In genomic region chr3:194339356-194339755, GRCh38 we compare ENCODE assay signal across 21 cellular contexts. TPM values are rescaled to one million over a fixed set of nuclear protein-coding genes. Genes with fewer than 3 reads are reported as not detected.
DNase-seq lines count a peak whose midpoint lies in the region; ATAC-seq, FAIRE-seq and TF ChIP-seq lines count a peak whose summit lies in the region.
"Had no signal": no experiment of that assay in that cellular context is flagged by ENCODE, and none has a peak within 500 bp of the region (broad histone marks: within the 10 kb centered on the region; RNA-seq: fewer than 3 reads in every experiment).

No MANE protein-coding gene starts in this region.

- peak; percentile 29 to 54 (median 54); a peak in 5 of 6 replicates for TF ChIP-seq CTCF in K562 (IDR thresholded peaks at IDR 0.05 in 2 of 3, conservative IDR thresholded peaks at IDR 0.05 in 1 of 3; ENCODE audit: insufficient read depth in 2 of 3, low read depth in 1 of 3, low read length in 3 of 3)
- TF ChIP-seq CTCF in nephron progenitor cell (IDR thresholded peaks at IDR 0.05), result no peak
- no peak for TF ChIP-seq CTCF in smooth muscle cell (IDR thresholded peaks at IDR 0.05; ENCODE audit: borderline replicate concordance, insufficient read depth, poor library complexity, severe bottlenecking)
- no peak for TF ChIP-seq CTCF in ovary (IDR thresholded peaks at IDR 0.05)

- H3K4me1 ChIP-seq in HUES48 (ENCODE audit: control insufficient read depth, insufficient read depth, low read length), result peaks cover 17% of the 10 kb centered on the region
- H3K4me1 ChIP-seq in K562 (replicated peaks in 1 of 2; ENCODE audit: control insufficient read depth in 2 of 2, insufficient read depth in 2 of 2, low read length in 2 of 2), result peaks cover 0 to 13% of the 10 kb centered on the region in 2 experiments; a peak in 2 of 5 replicates
- no peaks in the 10 kb centered on the region for H3K4me1 ChIP-seq in smooth muscle cell (ENCODE audit: low read depth)
- H3K4me1 ChIP-seq in ovary (ENCODE audit: insufficient read depth), result no peaks in the 10 kb centered on the region
- H3K4me1 ChIP-seq: left lung, right atrium auricular region had no signal

- DNase-seq in ELF-1 (ENCODE audit: low read depth, low spot score), result peak; percentile 50
- DNase-seq in K562 (ENCODE audit: extremely low read depth in 1 of 4, low spot score in 3 of 4), result peak in 1 of 4 experiments; percentile 20
- DNase-seq in nephron progenitor cell, result no peak
- no peak for DNase-seq in activated naive CD4-positive, alpha-beta T cell treated with anti-CD3 and anti-CD28 coated beads, Interleukin-2, amount 50 U/mL, for 16 hours
- DNase-seq in smooth muscle cell (lab: John Stamatoyannopoulos, UW; ENCODE audit: unreplicated experiment), result no peak
- no peak for DNase-seq in ovary
- DNase-seq: activated CD4-positive, alpha-beta T cell treated with anti-CD3 and anti-CD28 coated beads, Interleukin-2, amount 50 U/mL, for 1 hour; CD4-positive, CD25-positive, alpha-beta regulatory T cell; dermis blood vessel endothelial cell; GF-D8; hippocampal formation; IMR-90; left lung; NCI-H1417; NCI-H446; stimulated activated CD8-positive, alpha-beta memory T cell treated with anti-CD3 and anti-CD28 coated beads, Interleukin-4, amount 100 ng/mL, for 48 hours had no signal

- H3K4me3 Mint-ChIP-seq in nephron progenitor cell, result no peak overlapping the region
- H3K4me3 Mint-ChIP-seq: activated T-helper 1 cell treated with anti-CD3 and anti-CD28 coated beads, Interleukin-12 subunit alpha, Interleukin-12 subunit beta, Interleukin-2, Interleukin-4 antibody, amounts not matched to agents 30 ng/mL and 10 ng/mL and 1 ng/mL, durations not matched to agents 14 hours and 24 hours and 36 hours; CD4-positive, CD25-positive, alpha-beta regulatory T cell; T-helper 1 cell treated with Interleukin-12 subunit alpha and Interleukin-12 subunit beta and Interleukin-4 antibody, amounts not matched to agents 30 μg/mL and 1 μg/mL, for 36 hours had no signal

- CTCF ChIA-PET in K562 (lab: Yijun Ruan, JAX; ENCODE audit: low intra/inter-chr PET ratio), result interaction anchor here (0.6 kb wide), 1 partner anchor 559 kb away, joined by 3 read pairs; no protein-coding TSS in a partner anchor

- peaks cover 42% of the 10 kb centered on the region for H3K4me1 Mint-ChIP-seq in nephron progenitor cell

- TF ChIP-seq POLR2A in K562 (conservative IDR thresholded peaks at IDR 0.05) (no peak), ovary (IDR thresholded peaks at IDR 0.05) (no peak)

- ATAC-seq in K562, result peak; percentile 55
- ATAC-seq: left lung had no signal

- H3K9ac ChIP-seq in HUES48 (ENCODE audit: low read depth, low read length) (no peak overlapping the region), K562 (ENCODE audit: insufficient read depth in 1 of 2, low read depth in 2 of 2, low read length in 2 of 2) (no peak overlapping the region), smooth muscle cell (ENCODE audit: low read depth) (no peak overlapping the region)

- H3K4me2 ChIP-seq in K562 (ENCODE audit: insufficient read depth, low read length) (no peak overlapping the region), smooth muscle cell (no peak overlapping the region)

- no peaks in the 10 kb centered on the region for H3F3A ChIP-seq in smooth muscle cell (ENCODE audit: low read depth)

- H3K27me3 ChIP-seq in HUES48 (ENCODE audit: control insufficient read depth, insufficient read depth, low read length) (peaks cover 22% of the 10 kb centered on the region), K562 (ENCODE audit: control insufficient read depth in 2 of 2, insufficient read depth in 2 of 2, low read length in 2 of 2) (peaks cover 44 to 70% of the 10 kb centered on the region in 2 experiments), smooth muscle cell (ENCODE audit: low read depth) (no peaks in the 10 kb centered on the region), ovary (no peaks in the 10 kb centered on the region)
- H3K27me3 ChIP-seq: right atrium auricular region had no signal

- BruUV-seq in K562 (replicated peaks; lab: Mats Ljungman, UMichigan), result no TSS peak

- H3K79me2 ChIP-seq in K562 (ENCODE audit: control insufficient read depth, insufficient read depth, low read length), result no peaks in the 10 kb centered on the region
- no peaks in the 10 kb centered on the region for H3K79me2 ChIP-seq in smooth muscle cell (ENCODE audit: low read depth)

- in situ Hi-C loops in K562 (cut with MboI), result loop anchor here (5.0 to 25.0 kb wide), 3 partner anchors 63 to 1877 kb away; no protein-coding TSS in a partner anchor

- H3K27ac ChIP-seq in HUES48 (ENCODE audit: low read depth, low read length) (peak overlapping the region; percentile 58), K562 (ENCODE audit: extremely low read depth, low read depth, low read length) (no peak overlapping the region), smooth muscle cell (ENCODE audit: low read depth) (no peak overlapping the region), ovary (no peak overlapping the region)
- H3K27ac ChIP-seq: left lung, right atrium auricular region, thoracic aorta had no signal

- H3K4me3 ChIP-seq in HUES48 (ENCODE audit: low read depth, low read length) (no peak overlapping the region), K562 (no peak overlapping the region), smooth muscle cell (no peak overlapping the region), ovary (no peak overlapping the region)
- H3K4me3 ChIP-seq: left lung, right atrium auricular region, thoracic aorta had no signal

- no peaks in the 10 kb centered on the region for H3K36me3 Mint-ChIP-seq in nephron progenitor cell (ENCODE audit: low read depth)
- H3K36me3 Mint-ChIP-seq: CD4-positive, CD25-positive, alpha-beta regulatory T cell had no signal

- H2AFZ ChIP-seq in K562 (ENCODE audit: low read depth, low read length) (no peak overlapping the region), smooth muscle cell (ENCODE audit: low read depth) (no peak overlapping the region)

- H3K9me3 ChIP-seq in HUES48 (ENCODE audit: control insufficient read depth, insufficient read depth, low read length), result no peaks in the 10 kb centered on the region
- H3K9me3 ChIP-seq in K562 (replicated peaks; ENCODE audit: control insufficient read depth, insufficient read depth, low read depth, low read length), result no peaks in the 10 kb centered on the region
- H3K9me3 ChIP-seq in smooth muscle cell (replicated peaks; ENCODE audit: low read depth), result no peaks in the 10 kb centered on the region
- no peaks in the 10 kb centered on the region for H3K9me3 ChIP-seq in ovary
- H3K9me3 ChIP-seq: left lung, right atrium auricular region, thoracic aorta had no signal

- no peaks in the 10 kb centered on the region for H3K9me3 Mint-ChIP-seq in nephron progenitor cell
- H3K9me3 Mint-ChIP-seq: activated T-helper 1 cell treated with anti-CD3 and anti-CD28 coated beads, Interleukin-12 subunit alpha, Interleukin-12 subunit beta, Interleukin-2, Interleukin-4 antibody, amounts not matched to agents 30 ng/mL and 10 ng/mL and 1 ng/mL, durations not matched to agents 14 hours and 24 hours and 36 hours; T-helper 1 cell treated with Interleukin-12 subunit alpha and Interleukin-12 subunit beta and Interleukin-4 antibody, amounts not matched to agents 30 μg/mL and 1 μg/mL, for 36 hours had no signal

- peak; percentile 15 for FAIRE-seq in K562 (lab: Jason Lieb, UNC)

- no peaks in the 10 kb centered on the region for H3K9me1 ChIP-seq in K562 (ENCODE audit: control insufficient read depth, insufficient read depth, low read length)

- H3K27me3 Mint-ChIP-seq in nephron progenitor cell (ENCODE audit: low read depth, poor library complexity), result peaks cover 59% of the 10 kb centered on the region

- H3K27ac Mint-ChIP-seq in nephron progenitor cell, result peak overlapping the region; percentile 32
- H3K27ac Mint-ChIP-seq: activated T-helper 1 cell treated with anti-CD3 and anti-CD28 coated beads, Interleukin-12 subunit alpha, Interleukin-12 subunit beta, Interleukin-2, Interleukin-4 antibody, amounts not matched to agents 30 ng/mL and 10 ng/mL and 1 ng/mL, durations not matched to agents 14 hours and 24 hours and 36 hours; CD4-positive, CD25-positive, alpha-beta regulatory T cell; T-helper 1 cell treated with Interleukin-12 subunit alpha and Interleukin-12 subunit beta and Interleukin-4 antibody, amounts not matched to agents 30 μg/mL and 1 μg/mL, for 36 hours had no signal

- TF ChIP-seq RAD21 in K562 (CRISPR knock-in tag; conservative IDR thresholded peaks at IDR 0.05 in 1 of 2, IDR thresholded peaks at IDR 0.05 in 1 of 2), result peak in 1 of 2 experiments; percentile 53; a peak in 2 of 4 replicates

- TF ChIP-seq EP300 in K562 (IDR thresholded peaks at IDR 0.05; ENCODE audit: low read length) (no peak), ovary (IDR thresholded peaks at IDR 0.05) (no peak)

- POLR2A ChIA-PET in K562 (lab: Yijun Ruan, JAX), result interaction anchor here (0.5 to 1.0 kb wide), 2 partner anchors 140 to 924 kb away, joined by 3 read pairs; no protein-coding TSS in a partner anchor

- H3K36me3 ChIP-seq in HUES48 (ENCODE audit: control insufficient read depth, insufficient read depth, low read length) (no peaks in the 10 kb centered on the region), K562 (ENCODE audit: control insufficient read depth, insufficient read depth, low read length) (no peaks in the 10 kb centered on the region), smooth muscle cell (ENCODE audit: low read depth) (no peaks in the 10 kb centered on the region), ovary (no peaks in the 10 kb centered on the region)
- H3K36me3 ChIP-seq: left lung, right atrium auricular region, thoracic aorta had no signal

- intact Hi-C loops in K562 (cut with micrococcal nuclease) (loop anchor here (10.0 kb wide), 2 partner anchors 765 to 925 kb away; no protein-coding TSS in a partner anchor), ovary (cut with DNase I) (loop anchor here in 3 of 4 donors (5.0 to 10.0 kb wide), 3 partner anchors 58 to 255 kb away; partner anchors contain the start of gene GP5 (in 1 of the 3))

- H4K20me1 ChIP-seq in K562 (replicated peaks; ENCODE audit: control insufficient read depth, insufficient read depth, low read length) (peaks cover 3% of the 10 kb centered on the region), smooth muscle cell (ENCODE audit: low read depth) (no peaks in the 10 kb centered on the region)

- WGBS in K562 (ENCODE audit: insufficient coverage, low coverage, missing lambda C conversion rate), result 13% methylated on average over 9 of the region's 9 CpGs
- WGBS in smooth muscle cell (ENCODE audit: low lambda C conversion rate), result 58% methylated on average over 9 of the region's 9 CpGs
- WGBS in ovary, 3 donors, result 79 to 83% (median 81%) methylated on average over 9 of the region's 9 CpGs

RNA-seq across cellular contexts. Expression of gene CPN2, which starts 11.8 kb away (rescaled TPM):
- total RNA-seq in K562 (2011; cell fraction: chromatin; rRNA removed; ENCODE audit: low replicate concordance), result not detected in 2 replicates
- not detected in 2 replicates for total RNA-seq in K562 (2011; cell fraction: nucleolus; rRNA removed)
- total RNA-seq in K562 (2011; cell fraction: nucleoplasm; rRNA removed), result not detected in 2 replicates
- total RNA-seq in K562 (2014; rRNA removed) (not detected in 2 replicates), K562 (2014; rRNA removed; fragmentation: Illumina TruSeq; extraction: Trizol) (not detected in 2 replicates), K562 (2015; rRNA removed; fragmentation: Illumina TruSeq; extraction: Trizol) (not detected in 2 replicates), K562 (2021) (not detected in 2 replicates), smooth muscle cell (0.13 TPM in 1 of 2 replicates, not detected in the other), ovary (under 1 TPM in 1 of 7 donors, not detected in 6; 0.18 TPM)
- polyA plus RNA-seq in K562 (2011; rRNA removed) (not detected in 2 replicates), K562 (2014; fragmentation: Illumina TruSeq; extraction: Trizol) (not detected in 2 replicates), K562 (2014; fragmentation: Nextera tagmentation; extraction: Ambion mirVana) (not detected), K562 (2014; rRNA removed) (not detected in 2 replicates), smooth muscle cell (not detected in 2 replicates), ovary (1 to 10 TPM in 1 of 2 donors, not detected in 1; 1.6 TPM)
- polyA plus RNA-seq in K562 (2011; cell fraction: cytosol; rRNA removed), result 0.04 TPM in 1 of 2 replicates, not detected in the other
- not detected in 2 replicates for polyA plus RNA-seq in K562 (2011; cell fraction: nucleus; rRNA removed)
- 0.06 TPM in 1 of 2 replicates, not detected in the other for polyA plus RNA-seq in K562 (2012)
- polyA minus RNA-seq in K562 (2011; rRNA and poly(A)+ RNA removed), result not detected in 2 replicates
- polyA minus RNA-seq in K562 (2011; cell fraction: cytosol; rRNA and poly(A)+ RNA removed), result not detected in 2 replicates
- polyA minus RNA-seq in K562 (2011; cell fraction: nucleus; rRNA and poly(A)+ RNA removed), result not detected in 2 replicates
- total RNA-seq: activated T-helper 1 cell treated with anti-CD3 and anti-CD28 coated beads, Interleukin-12 subunit alpha, Interleukin-12 subunit beta, Interleukin-2, Interleukin-4 antibody, amounts not matched to agents 30 ng/mL and 10 ng/mL and 1 ng/mL, durations not matched to agents 14 hours and 24 hours and 36 hours; CD4-positive, CD25-positive, alpha-beta regulatory T cell; dermis blood vessel endothelial cell; IMR-90; left lung; right atrium auricular region; thoracic aorta had no signal
- polyA plus RNA-seq: CD4-positive, CD25-positive, alpha-beta regulatory T cell had no signal

RNA-seq across cellular contexts. Expression of gene LRRC15, which starts 30.2 kb away (rescaled TPM):
- not detected in 2 replicates for total RNA-seq in K562 (2011; cell fraction: chromatin; rRNA removed; ENCODE audit: low replicate concordance)
- total RNA-seq in K562 (2011; cell fraction: nucleolus; rRNA removed), result not detected in 2 replicates
- not detected in 2 replicates for total RNA-seq in K562 (2011; cell fraction: nucleoplasm; rRNA removed)
- total RNA-seq in K562 (2014; rRNA removed) (not detected in 2 replicates), K562 (2014; rRNA removed; fragmentation: Illumina TruSeq; extraction: Trizol) (not detected in 2 replicates), K562 (2015; rRNA removed; fragmentation: Illumina TruSeq; extraction: Trizol) (not detected in 2 replicates), K562 (2021) (not detected in 2 replicates), smooth muscle cell (4.3 and 4.7 TPM in 2 replicates), ovary (under 1 TPM in 6 of 7 donors, not detected in 1; 0.05 to 0.45 (median 0.19) TPM)
- polyA plus RNA-seq in K562 (2011; rRNA removed) (0.01 TPM in 1 of 2 replicates, not detected in the other), K562 (2014; fragmentation: Illumina TruSeq; extraction: Trizol) (not detected in 2 replicates), K562 (2014; fragmentation: Nextera tagmentation; extraction: Ambion mirVana) (not detected), K562 (2014; rRNA removed) (not detected in 2 replicates), smooth muscle cell (2.4 and 4.9 TPM in 2 replicates), ovary (1 to 10 TPM in 1 of 2 donors, under 1 TPM in 1; 0.10 to 2.5 TPM)
- not detected in 2 replicates for polyA plus RNA-seq in K562 (2011; cell fraction: cytosol; rRNA removed)
- not detected in 2 replicates for polyA plus RNA-seq in K562 (2011; cell fraction: nucleus; rRNA removed)
- not detected in 2 replicates for polyA plus RNA-seq in K562 (2012)
- not detected in 2 replicates for polyA minus RNA-seq in K562 (2011; rRNA and poly(A)+ RNA removed)
- polyA minus RNA-seq in K562 (2011; cell fraction: cytosol; rRNA and poly(A)+ RNA removed), result not detected in 2 replicates
- polyA minus RNA-seq in K562 (2011; cell fraction: nucleus; rRNA and poly(A)+ RNA removed), result not detected in 2 replicates
- total RNA-seq: activated T-helper 1 cell treated with anti-CD3 and anti-CD28 coated beads, Interleukin-12 subunit alpha, Interleukin-12 subunit beta, Interleukin-2, Interleukin-4 antibody, amounts not matched to agents 30 ng/mL and 10 ng/mL and 1 ng/mL, durations not matched to agents 14 hours and 24 hours and 36 hours; CD4-positive, CD25-positive, alpha-beta regulatory T cell had no signal
- polyA plus RNA-seq: CD4-positive, CD25-positive, alpha-beta regulatory T cell had no signal

RNA-seq across cellular contexts. Expression of gene GP5, which starts 59.7 kb away (rescaled TPM):
- total RNA-seq in K562 (2011; cell fraction: chromatin; rRNA removed; ENCODE audit: low replicate concordance), result 0.14 and 0.23 TPM in 2 replicates
- 0.26 and 0.33 TPM in 2 replicates for total RNA-seq in K562 (2011; cell fraction: nucleolus; rRNA removed)
- 0.15 and 0.23 TPM in 2 replicates for total RNA-seq in K562 (2011; cell fraction: nucleoplasm; rRNA removed)
- total RNA-seq in K562 (2014; rRNA removed) (0.04 TPM in 1 of 2 replicates, not detected in the other), K562 (2014; rRNA removed; fragmentation: Illumina TruSeq; extraction: Trizol) (not detected in 2 replicates), K562 (2015; rRNA removed; fragmentation: Illumina TruSeq; extraction: Trizol) (0.04 TPM in 1 of 2 replicates, not detected in the other), K562 (2021) (0.09 TPM in 1 of 2 replicates, not detected in the other), smooth muscle cell (0.13 TPM in 1 of 2 replicates, not detected in the other), ovary (1 to 10 TPM in 1 of 7 donors, under 1 TPM in 5, not detected in 1; 0.13 to 1.1 (median 0.41) TPM)
- polyA plus RNA-seq in K562 (2011; rRNA removed) (0.01 and 0.03 TPM in 2 replicates), K562 (2014; fragmentation: Illumina TruSeq; extraction: Trizol) (not detected in 2 replicates), K562 (2014; fragmentation: Nextera tagmentation; extraction: Ambion mirVana) (not detected), K562 (2014; rRNA removed) (0.04 and 0.08 TPM in 2 replicates), smooth muscle cell (not detected in 2 replicates), ovary (under 1 TPM; 0.25 to 0.46 TPM)
- 0.03 TPM in 1 of 2 replicates, not detected in the other for polyA plus RNA-seq in K562 (2011; cell fraction: cytosol; rRNA removed)
- not detected in 2 replicates for polyA plus RNA-seq in K562 (2011; cell fraction: nucleus; rRNA removed)
- polyA plus RNA-seq in K562 (2012), result not detected in 2 replicates
- polyA minus RNA-seq in K562 (2011; rRNA and poly(A)+ RNA removed), result 0.18 TPM in 1 of 2 replicates, not detected in the other
- polyA minus RNA-seq in K562 (2011; cell fraction: cytosol; rRNA and poly(A)+ RNA removed), result not detected in 2 replicates
- polyA minus RNA-seq in K562 (2011; cell fraction: nucleus; rRNA and poly(A)+ RNA removed), result 0.13 and 0.22 TPM in 2 replicates

Comparison
In these comparisons a context has a peak if more than half of its experiments do, and no peak if none do; other contexts are left out.
1. CTCF ChIP-seq: peak in K562 (3 of 3); none in nephron progenitor cell (single experiment), smooth muscle cell (single experiment) and ovary (0 of 3).